In the genomic region with DNA sequence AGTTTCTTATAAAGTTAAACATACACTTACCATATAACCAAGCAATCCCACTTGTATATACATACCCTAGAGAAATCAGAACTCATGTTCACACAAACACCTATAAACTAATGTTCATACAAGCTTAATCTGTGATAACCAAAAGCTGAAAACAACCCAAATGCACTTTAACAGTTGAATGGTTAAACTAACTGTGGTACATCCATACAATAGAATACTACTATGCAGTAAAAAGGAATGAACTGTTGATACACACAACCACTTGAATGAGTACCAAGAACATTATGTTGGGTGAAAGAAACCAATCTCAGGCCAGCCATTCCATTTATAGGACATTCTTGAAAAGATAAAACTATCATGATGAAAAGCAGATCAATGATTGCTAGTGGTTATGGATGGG, we compare ENCODE assay signal across 21 cellular contexts.
"Had no signal": no experiment of that assay in that cellular context is flagged by ENCODE, and none has a peak within 500 bp of the region (broad histone marks: within the 10 kb centered on the region; RNA-seq: fewer than 3 reads in every experiment).

No MANE protein-coding gene starts in this region.

- ATAC-seq: Panc1, PC-3 had no signal

- DNase-seq: Karpas-422, KG1, MM.1S, NCI-H1092 treated with DMSO at 0.1 percent for 48 hours, NCI-H1436, NCI-H187, NCI-H2029, NCI-H2081 treated with DMSO at 0.1 percent for 48 hours, NCI-H2171, NCI-H226, NCI-H446, NCI-H510A, NCI-H524 treated with DMSO at 0.1 percent for 48 hours, NCI-H69, NCI-H774, PC-3, SHP77, T-helper 2 cell had no signal

- H3K27ac ChIP-seq: HL-60, RWPE1 had no signal
